In the genomic region with DNA sequence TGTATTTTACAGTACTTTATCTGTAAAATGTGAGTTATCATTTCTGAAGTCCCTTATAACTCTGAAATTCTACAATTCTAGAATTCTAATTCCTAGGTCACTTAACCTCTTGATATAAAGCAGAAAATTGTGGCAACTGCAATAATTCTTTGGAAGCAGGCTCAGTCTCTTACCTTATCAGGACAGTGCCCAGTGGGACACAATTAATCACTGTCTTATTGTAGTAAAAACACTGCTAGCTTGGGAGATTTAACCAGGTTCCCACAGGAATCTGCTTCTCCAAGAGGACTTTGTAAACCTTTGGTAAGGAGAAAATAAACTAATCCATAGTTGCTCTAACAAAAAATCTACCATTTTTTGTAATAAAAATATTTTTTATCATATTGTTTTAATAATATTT, we compare ENCODE assay signal across 33 cellular contexts. TPM values are rescaled to one million over a fixed set of nuclear protein-coding genes. Genes with fewer than 3 reads are reported as not detected.
"Had no signal": no experiment of that assay in that cellular context is flagged by ENCODE, and none has a peak within 500 bp of the region (broad histone marks: within the 10 kb centered on the region; RNA-seq: fewer than 3 reads in every experiment).

No MANE protein-coding gene starts in this region.

- H3K4me3 ChIP-seq: ascending aorta, cardiac muscle cell, colonic mucosa, MG63 had no signal

- H3K36me3 ChIP-seq: ascending aorta, cardiac muscle cell, colonic mucosa, MG63 had no signal

- H3K36me3 Mint-ChIP-seq: activated naive CD8-positive, alpha-beta T cell treated with anti-CD3 and anti-CD28 coated beads for 36 hours had no signal

- H3K4me3 Mint-ChIP-seq: activated CD4-positive, alpha-beta T cell treated with anti-CD3 and anti-CD28 coated beads, Interleukin-2, amount 10 ng/mL, durations not matched to agents 24 days and 14 days; activated CD8-positive, alpha-beta T cell treated with anti-CD3 and anti-CD28 coated beads, Interleukin-2, amount 10 ng/mL, durations not matched to agents 7 days and 5 days; activated naive CD8-positive, alpha-beta T cell treated with anti-CD3 and anti-CD28 coated beads for 36 hours; activated T-cell treated with anti-CD3 and anti-CD28 coated beads, Interleukin-2, amount 50 U/mL, for 24 hours; central memory CD8-positive, alpha-beta T cell; T-helper 1 cell treated with Interleukin-12 subunit alpha and Interleukin-12 subunit beta and Interleukin-4 antibody, amounts not matched to agents 30 μg/mL and 1 μg/mL, for 36 hours; T-helper 2 cell treated with Interferon-gamma antibody and Interleukin-4, amounts not matched to agents 5 μg/mL and 100 μg/mL, for 36 hours had no signal

- H3K9me3 ChIP-seq: ascending aorta, colonic mucosa, MG63 had no signal

- FAIRE-seq: RCC 7860, TTC549 had no signal

- DNase-seq: activated CD4-positive, alpha-beta T cell treated with anti-CD3 and anti-CD28 coated beads, Interleukin-2, amount 10 ng/mL, durations not matched to agents 24 days and 14 days; activated CD4-positive, alpha-beta T cell treated with anti-CD3 and anti-CD28 coated beads, Interleukin-2, amount 50 U/mL, for 4 hours; activated CD8-positive, alpha-beta T cell treated with anti-CD3 and anti-CD28 coated beads, Interleukin-2, amount 10 ng/mL, durations not matched to agents 7 days and 5 days; activated effector memory CD4-positive, alpha-beta T cell treated with Interleukin-2 at 50 U/mL for 16 hours; activated naive CD4-positive, alpha-beta T cell treated with anti-CD3 and anti-CD28 coated beads, Interleukin-2, amount 50 U/mL, for 16 hours; activated naive CD8-positive, alpha-beta T cell treated with anti-CD3 and anti-CD28 coated beads for 36 hours; activated T-cell treated with anti-CD3 and anti-CD28 coated beads, Interleukin-2, amount 50 U/mL, for 24 hours; amygdala; colonic mucosa; Kasumi-1; KG1; MG63; NCI-H1092; NCI-H1436 treated with DMSO at 0.1 percent for 48 hours; NCI-H187; NCI-H2029 treated with DMSO at 0.1 percent for 48 hours; NCI-H2107; NCI-H226; NCI-H446 treated with DMSO at 0.1 percent for 48 hours; NCI-H524; NK-92 treated with Interleukin-12 subunit alpha and Interleukin-12 subunit beta, amount 100 ng/mL, for 24 hours; PC-3; SIG-M5 had no signal

- H3K27me3 ChIP-seq: ascending aorta, cardiac muscle cell, colonic mucosa, MG63 had no signal

- H3K4me1 Mint-ChIP-seq: activated CD4-positive, alpha-beta T cell treated with anti-CD3 and anti-CD28 coated beads, Interleukin-2, amount 10 ng/mL, durations not matched to agents 24 days and 14 days; activated naive CD8-positive, alpha-beta T cell treated with anti-CD3 and anti-CD28 coated beads for 36 hours; central memory CD8-positive, alpha-beta T cell had no signal

- H3K27ac ChIP-seq: ascending aorta, colonic mucosa, RWPE1 had no signal

- H3K27ac Mint-ChIP-seq: activated CD4-positive, alpha-beta T cell treated with anti-CD3 and anti-CD28 coated beads, Interleukin-2, amount 10 ng/mL, durations not matched to agents 24 days and 14 days; activated CD8-positive, alpha-beta T cell treated with anti-CD3 and anti-CD28 coated beads, Interleukin-2, amount 10 ng/mL, durations not matched to agents 7 days and 5 days; activated naive CD8-positive, alpha-beta T cell treated with anti-CD3 and anti-CD28 coated beads for 36 hours; activated T-cell treated with anti-CD3 and anti-CD28 coated beads, Interleukin-2, amount 50 U/mL, for 24 hours; T-helper 1 cell treated with Interleukin-12 subunit alpha and Interleukin-12 subunit beta and Interleukin-4 antibody, amounts not matched to agents 30 μg/mL and 1 μg/mL, for 36 hours; T-helper 2 cell treated with Interferon-gamma antibody and Interleukin-4, amounts not matched to agents 5 μg/mL and 100 μg/mL, for 36 hours had no signal

- H3K9me3 Mint-ChIP-seq: activated CD4-positive, alpha-beta T cell treated with anti-CD3 and anti-CD28 coated beads, Interleukin-2, amount 10 ng/mL, durations not matched to agents 24 days and 14 days; activated naive CD8-positive, alpha-beta T cell treated with anti-CD3 and anti-CD28 coated beads for 36 hours; activated T-cell treated with anti-CD3 and anti-CD28 coated beads, Interleukin-2, amount 50 U/mL, for 24 hours; central memory CD8-positive, alpha-beta T cell; T-helper 1 cell treated with Interleukin-12 subunit alpha and Interleukin-12 subunit beta and Interleukin-4 antibody, amounts not matched to agents 30 μg/mL and 1 μg/mL, for 36 hours; T-helper 2 cell treated with Interferon-gamma antibody and Interleukin-4, amounts not matched to agents 5 μg/mL and 100 μg/mL, for 36 hours had no signal

- H3K4me1 ChIP-seq: ascending aorta, colonic mucosa had no signal

- ATAC-seq: activated CD8-positive, alpha-beta T cell treated with anti-CD3 and anti-CD28 coated beads, Interleukin-2, amount 10 ng/mL, durations not matched to agents 7 days and 5 days; PC-3; Right ventricle myocardium inferior had no signal

RNA-seq across cellular contexts. Expression of a gene that starts 18.3 kb away (rescaled TPM):
- total RNA-seq: activated CD4-positive, alpha-beta T cell treated with anti-CD3 and anti-CD28 coated beads, Interleukin-2, amount 10 ng/mL, durations not matched to agents 24 days and 14 days; activated CD8-positive, alpha-beta T cell treated with anti-CD3 and anti-CD28 coated beads, Interleukin-2, amount 10 ng/mL, durations not matched to agents 7 days and 5 days; activated naive CD8-positive, alpha-beta T cell treated with anti-CD3 and anti-CD28 coated beads for 36 hours; ascending aorta; PC-3; Right ventricle myocardium inferior; SK-MEL-5 had no signal

RNA-seq across cellular contexts. Expression of a gene that starts 54.5 kb away (rescaled TPM):
- total RNA-seq: ascending aorta had no signal
